29 cellular contexts compared by ENCODE assay signal in the genomic region with DNA sequence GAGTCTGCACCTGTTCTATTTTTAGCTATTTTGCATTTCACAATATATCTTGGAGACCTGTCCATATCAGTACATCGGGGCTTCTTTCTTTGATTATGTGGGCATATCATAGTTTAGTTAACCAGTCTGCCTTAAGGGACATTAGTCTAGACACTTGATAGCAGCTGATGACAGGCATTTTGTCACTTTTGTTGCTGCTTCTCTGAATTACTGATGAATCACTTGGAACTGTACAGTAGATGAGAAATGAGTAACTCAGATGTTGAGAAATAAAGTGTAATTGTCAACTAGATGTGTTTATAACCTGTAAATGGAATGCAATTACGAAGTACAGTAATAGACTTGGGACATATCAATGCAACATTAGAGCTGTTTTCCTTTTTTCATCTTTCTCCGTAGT. TPM values are rescaled to one million over a fixed set of nuclear protein-coding genes. Genes with fewer than 3 reads are reported as not detected.
"Had no signal": no experiment of that assay in that cellular context is flagged by ENCODE, and none has a peak within 500 bp of the region (broad histone marks: within the 10 kb centered on the region; RNA-seq: fewer than 3 reads in every experiment).

No MANE protein-coding gene starts in this region.

- ATAC-seq: effector memory CD8-positive, alpha-beta T cell; gastrocnemius medialis; left cardiac atrium; left ventricle myocardium superior; right lobe of liver; stimulated activated effector memory CD8-positive, alpha-beta T cell treated with anti-CD3 and anti-CD28 coated beads, Interleukin-12 subunit alpha, Interleukin-12 subunit beta, amount 100 ng/mL, for 72 hours; T-helper 17 cell had no signal

- H3K36me3 ChIP-seq: adrenal gland, neutrophil, right lobe of liver had no signal

- H3K4me3 ChIP-seq: adrenal gland, ascending aorta, esophagus squamous epithelium, gastrocnemius medialis, right lobe of liver, skin epidermis had no signal

- H3K27me3 ChIP-seq: adrenal gland, ascending aorta, esophagus squamous epithelium, gastrocnemius medialis, right lobe of liver had no signal

- H3K4me1 ChIP-seq: adrenal gland, ascending aorta, esophagus squamous epithelium, gastrocnemius medialis, right lobe of liver had no signal

- H3K27ac ChIP-seq: adrenal gland, ascending aorta, esophagus squamous epithelium, gastrocnemius medialis, neutrophil, right lobe of liver, skin epidermis had no signal

- H3K9me3 ChIP-seq: adrenal gland, gastrocnemius medialis had no signal

- DNase-seq: activated CD4-positive, alpha-beta memory T cell treated with anti-CD3 and anti-CD28 coated beads for 36 hours; activated CD4-positive, alpha-beta T cell treated with anti-CD3 and anti-CD28 coated beads, Interleukin-2, amount 10 ng/mL, durations not matched to agents 24 days and 14 days; activated CD4-positive, CD25-positive, alpha-beta regulatory T cell treated with anti-CD3 and anti-CD28 coated beads, Interleukin-2, amount 50 U/mL, for 72 hours; activated CD8-positive, alpha-beta memory T cell treated with anti-CD3 and anti-CD28 coated beads, Interleukin-2, amount 50 U/mL, for 4 hours; activated effector memory CD4-positive, alpha-beta T cell treated with anti-CD3 and anti-CD28 coated beads, Interleukin-2, amount 50 U/mL, for 16 hours; activated naive CD4-positive, alpha-beta T cell treated with anti-CD3 and anti-CD28 coated beads for 36 hours; activated naive CD8-positive, alpha-beta T cell treated with anti-CD3 and anti-CD28 coated beads for 36 hours; activated T-cell treated with anti-CD3 and anti-CD28 coated beads, Interleukin-2, amount 50 U/mL, for 1 hour; adrenal gland; caudate nucleus; cortex of kidney; effector memory CD8-positive, alpha-beta T cell; esophagus squamous epithelium; gastrocnemius medialis; glutamatergic neuron; islet precursor cell; left cardiac atrium; left ventricle myocardium superior; right lobe of liver; stimulated activated CD4-positive, alpha-beta T cell treated with anti-CD3 and anti-CD28 coated beads, Interleukin-4, amount 100 ng/mL, for 24 hours; substantia nigra; T-helper 17 cell; T1000 had no signal

RNA-seq across cellular contexts. Expression of gene ZFP2, which starts 7.1 kb away (rescaled TPM):
- total RNA-seq: activated CD4-positive, alpha-beta T cell treated with anti-CD3 and anti-CD28 coated beads, Interleukin-2, amount 10 ng/mL, durations not matched to agents 24 days and 14 days had no signal

RNA-seq across cellular contexts. Expression of gene ZNF454, which starts 38.1 kb away (rescaled TPM):
- total RNA-seq: activated CD4-positive, alpha-beta memory T cell treated with anti-CD3 and anti-CD28 coated beads for 36 hours; activated CD4-positive, alpha-beta T cell treated with anti-CD3 and anti-CD28 coated beads, Interleukin-2, amount 10 ng/mL, durations not matched to agents 24 days and 14 days; activated CD8-positive, alpha-beta memory T cell treated with anti-CD3 and anti-CD28 coated beads for 36 hours; activated naive CD4-positive, alpha-beta T cell treated with anti-CD3 and anti-CD28 coated beads for 36 hours; activated naive CD8-positive, alpha-beta T cell treated with anti-CD3 and anti-CD28 coated beads for 36 hours; activated T-helper 1 cell treated with anti-CD3 and anti-CD28 coated beads, Interleukin-12 subunit alpha, Interleukin-12 subunit beta, Interleukin-2, Interleukin-4 antibody, amounts not matched to agents 30 ng/mL and 10 ng/mL and 1 ng/mL, durations not matched to agents 14 hours and 24 hours and 36 hours; T-helper 17 cell had no signal
